ENCODE assay signal across 1 cellular context in genomic region chr20:49885558-49886332, GRCh38.
TF ChIP-seq lines count a peak whose summit lies in the region.

No MANE protein-coding gene starts in this region.

TF ChIP-seq in HepG2, 621 proteins besides CTCF, POLR2A, EP300 and RAD21:
- TF ChIP-seq SNRNP70 (IDR thresholded peaks at IDR 0.05; ENCODE audit: low read depth, low read length), result no peak
- TF ChIP-seq ZNF629 (CRISPR knock-in tag; conservative IDR thresholded peaks at IDR 0.05), result peak; percentile 90
- TF ChIP-seq ZMYM3 (CRISPR knock-in tag; IDR thresholded peaks at IDR 0.05), result peak; percentile 30; the same call in 1 of the 2 replicates
